ENCODE assay signal across 31 cellular contexts in the genomic region with DNA sequence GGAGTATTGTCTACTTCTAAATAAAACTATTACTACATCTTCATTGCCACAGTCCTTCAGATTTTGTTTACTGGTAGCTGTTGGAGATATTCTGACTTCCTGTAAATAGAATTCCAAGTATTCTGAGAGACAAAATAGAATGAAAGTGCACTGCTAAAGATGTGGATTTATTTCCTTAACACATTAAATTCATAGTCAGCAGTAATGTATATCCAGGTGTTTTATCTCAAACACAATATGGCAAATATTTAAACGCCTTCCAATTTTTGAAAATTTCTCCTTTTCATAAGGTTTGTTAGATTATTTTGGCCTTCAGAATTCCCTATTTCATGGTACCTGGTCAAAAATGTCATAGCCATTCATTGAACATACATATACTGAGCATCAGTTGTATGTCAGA.
"Had no signal": no experiment of that assay in that cellular context is flagged by ENCODE, and none has a peak within 500 bp of the region (broad histone marks: within the 10 kb centered on the region; RNA-seq: fewer than 3 reads in every experiment).

No MANE protein-coding gene starts in this region.

- H3K4me3 Mint-ChIP-seq: natural killer cell; nephron; neural progenitor cell; stimulated activated memory B cell treated with anti-CD40 and anti-IgM and Interleukin-4, amounts not matched to agents 10 μg/mL and 1 μg/mL and 100 μg/mL, for 72 hours; stimulated activated naive CD8-positive, alpha-beta T cell treated with anti-CD3 and anti-CD28 coated beads, Interleukin-15, amount 100 ng/mL, for 72 hours had no signal

- H3K9me3 Mint-ChIP-seq: nephron; neural progenitor cell; stimulated activated memory B cell treated with anti-CD40 and anti-IgM and Interleukin-4, amounts not matched to agents 10 μg/mL and 1 μg/mL and 100 μg/mL, for 72 hours; stimulated activated naive CD8-positive, alpha-beta T cell treated with anti-CD3 and anti-CD28 coated beads, Interleukin-15, amount 100 ng/mL, for 72 hours had no signal

- FAIRE-seq: urothelium cell line had no signal

- H3K9ac ChIP-seq: neural progenitor cell, parathyroid adenoma had no signal

- H3K4me3 ChIP-seq: neural progenitor cell, ovary, psoas muscle, skin epidermis, smooth muscle cell, spleen, suprapubic skin, testis, tibial artery, transverse colon, upper lobe of left lung, vagina had no signal

- H3K36me3 ChIP-seq: neural progenitor cell, ovary, spleen, suprapubic skin, tibial artery, transverse colon, upper lobe of left lung, vagina had no signal

- H3K4me1 ChIP-seq: neural progenitor cell, parathyroid adenoma, psoas muscle, spleen, suprapubic skin, testis, tibial artery, transverse colon, upper lobe of left lung, vagina had no signal

- H2AFZ ChIP-seq: neural progenitor cell, parathyroid adenoma had no signal

- H3K27me3 Mint-ChIP-seq: progenitor cell of endocrine pancreas; stimulated activated memory B cell treated with anti-CD40 and anti-IgM and Interleukin-4, amounts not matched to agents 10 μg/mL and 1 μg/mL and 100 μg/mL, for 72 hours; stimulated activated naive CD8-positive, alpha-beta T cell treated with anti-CD3 and anti-CD28 coated beads, Interleukin-15, amount 100 ng/mL, for 72 hours had no signal

- H3K27ac Mint-ChIP-seq: natural killer cell; nephron; neural progenitor cell; progenitor cell of endocrine pancreas; stimulated activated memory B cell treated with anti-CD40 and anti-IgM and Interleukin-4, amounts not matched to agents 10 μg/mL and 1 μg/mL and 100 μg/mL, for 72 hours; stimulated activated naive CD8-positive, alpha-beta T cell treated with anti-CD3 and anti-CD28 coated beads, Interleukin-15, amount 100 ng/mL, for 72 hours had no signal

- H3K36me3 Mint-ChIP-seq: natural killer cell; neural progenitor cell; stimulated activated memory B cell treated with anti-CD40 and anti-IgM and Interleukin-4, amounts not matched to agents 10 μg/mL and 1 μg/mL and 100 μg/mL, for 72 hours had no signal

- H3K27ac ChIP-seq: neural progenitor cell, ovary, parathyroid adenoma, psoas muscle, skin epidermis, spleen, suprapubic skin, testis, tibial artery, transverse colon, upper lobe of left lung, vagina had no signal

- H3K4me1 Mint-ChIP-seq: natural killer cell; neural progenitor cell; stimulated activated memory B cell treated with anti-CD40 and anti-IgM and Interleukin-4, amounts not matched to agents 10 μg/mL and 1 μg/mL and 100 μg/mL, for 72 hours; stimulated activated naive CD8-positive, alpha-beta T cell treated with anti-CD3 and anti-CD28 coated beads, Interleukin-15, amount 100 ng/mL, for 72 hours had no signal

- H3K27me3 ChIP-seq: neural progenitor cell, ovary, spleen, suprapubic skin, testis, tibial artery, transverse colon, upper lobe of left lung, vagina had no signal

- H3K79me2 ChIP-seq: parathyroid adenoma had no signal

- H3K4me2 ChIP-seq: neural progenitor cell, smooth muscle cell had no signal

- H3K9me3 ChIP-seq: ovary, psoas muscle, spleen, suprapubic skin, testis, tibial artery, transverse colon, upper lobe of left lung, vagina had no signal

- DNase-seq: natural killer cell; occipital lobe; ovary; posterior cingulate gyrus; psoas muscle; right cardiac atrium; spleen; stimulated activated CD4-positive, alpha-beta T cell treated with anti-CD3 and anti-CD28 coated beads, Interleukin-12 subunit alpha, Interleukin-12 subunit beta, amount 100 ng/mL, for 4 hours; stimulated activated CD4-positive, alpha-beta T cell treated with anti-CD3 and anti-CD28 coated beads, Interleukin-1b, Interleukin-23, amount 100 ng/mL, for 48 hours; stimulated activated CD4-positive, alpha-beta T cell treated with anti-CD3 and anti-CD28 coated beads, Interleukin-4, amount 100 ng/mL, for 1 hour; stimulated activated CD4-positive, alpha-beta T cell treated with anti-CD3 and anti-CD28 coated beads, Interleukin-4, amount 100 ng/mL, for 4 hours; stimulated activated CD8-positive, alpha-beta memory T cell treated with anti-CD3 and anti-CD28 coated beads, Interleukin-4, amount 100 ng/mL, for 48 hours; stimulated activated naive CD4-positive, alpha-beta T cell; stimulated activated naive CD8-positive, alpha-beta T cell treated with anti-CD3 and anti-CD28 coated beads, Interleukin-15, amount 100 ng/mL, for 72 hours; stimulated activated naive CD8-positive, alpha-beta T cell treated with anti-CD3 and anti-CD28 coated beads, Interleukin-15, Interleukin-2, amounts not matched to agents 100 U/mL and 50 U/mL, for 24 hours; substantia nigra; testis; tibial artery; transverse colon; upper lobe of left lung had no signal

- ATAC-seq: natural killer cell; psoas muscle; right cardiac atrium; sciatic nerve; stimulated activated memory B cell treated with anti-CD40 and anti-IgM and Interleukin-4, amounts not matched to agents 10 μg/mL and 1 μg/mL and 100 μg/mL, for 72 hours; stimulated activated naive CD8-positive, alpha-beta T cell treated with anti-CD3 and anti-CD28 coated beads, Interleukin-15, amount 100 ng/mL, for 72 hours; stimulated activated naive CD8-positive, alpha-beta T cell treated with anti-CD3 and anti-CD28 coated beads, Interleukin-15, Interleukin-2, amounts not matched to agents 100 U/mL and 50 U/mL, for 24 hours had no signal
